22 cellular contexts compared by ENCODE assay signal in the genomic region with DNA sequence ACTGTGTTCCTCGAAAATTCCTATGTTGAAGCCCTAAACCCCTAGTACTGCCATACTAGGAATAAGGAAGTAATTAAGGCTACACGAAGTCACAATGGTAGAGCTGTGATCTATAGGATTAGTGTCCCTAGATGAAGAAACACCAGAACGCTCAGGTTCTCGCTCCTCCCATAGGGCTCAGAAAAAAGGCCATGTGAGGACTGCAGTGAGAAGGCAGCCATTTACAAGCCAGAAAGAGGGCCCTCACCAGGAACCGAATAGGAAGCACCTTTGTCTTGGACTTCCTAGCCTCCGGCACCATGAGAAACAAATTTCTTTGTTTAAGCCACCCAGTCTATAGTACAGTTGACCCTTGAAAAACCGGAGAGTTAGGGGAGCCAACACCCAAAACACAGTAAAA.
"Had no signal": no experiment of that assay in that cellular context is flagged by ENCODE, and none has a peak within 500 bp of the region (broad histone marks: within the 10 kb centered on the region; RNA-seq: fewer than 3 reads in every experiment).

No MANE protein-coding gene starts in this region.

- H3K27me3 ChIP-seq: MG63, SJSA1 had no signal

- H3K4me3 ChIP-seq: MG63, SJSA1 had no signal

- H3K4me2 ChIP-seq: SK-N-SH had no signal

- H3K27ac ChIP-seq: SJSA1 had no signal

- H3K9ac ChIP-seq: SK-N-SH had no signal

- H3K4me1 ChIP-seq: SJSA1 had no signal

- H3K9me3 ChIP-seq: MG63, SJSA1, SK-N-SH had no signal

- DNase-seq: IMR-90, Karpas-422, KG1, MG63, NCI-H1092, NCI-H1436, NCI-H187, NCI-H2029, NCI-H2081 treated with DMSO at 0.1 percent for 48 hours, NCI-H2171, NCI-H226, NCI-H446, NCI-H510A, NCI-H524 treated with DMSO at 0.1 percent for 48 hours, NCI-H69, NCI-H774, Right ventricle myocardium superior, RPMI8226, SIG-M5, SK-N-SH, T-helper 1 cell had no signal
